1 cellular context compared by ENCODE assay signal in the genomic region with DNA sequence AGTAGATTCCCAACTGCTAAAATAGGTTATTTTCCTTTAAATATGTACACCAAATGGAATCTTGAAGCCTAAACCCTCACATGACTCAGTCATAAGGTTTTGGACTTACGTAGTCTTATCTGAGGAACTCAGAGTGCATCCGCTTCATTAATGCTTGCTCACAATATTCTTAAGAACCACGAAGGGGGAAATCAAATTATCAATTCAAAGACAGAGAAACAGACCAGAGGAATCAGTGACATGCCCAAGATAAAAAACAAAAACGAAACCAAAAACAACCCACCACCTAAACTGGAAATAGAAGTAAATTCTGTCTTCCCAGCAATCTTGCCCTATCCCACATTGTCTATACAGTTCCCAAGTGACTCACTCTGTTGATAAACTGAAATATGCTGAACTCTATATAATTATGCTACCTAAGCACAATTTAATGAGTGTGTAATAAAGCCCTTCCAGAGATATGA.
A peak's percentile ranks its signal among the peaks of the same experiment; 100 is the strongest.
TF ChIP-seq lines count a peak whose summit lies in the region.

No MANE protein-coding gene starts in this region.

TF ChIP-seq in SK-N-SH treated with all-trans-retinoic acid at 6 μM for 48 hours, 23 proteins besides CTCF, POLR2A, EP300 and RAD21:
- TF ChIP-seq CREB5 (CRISPR knock-in tag; IDR thresholded peaks at IDR 0.05; ENCODE audit: low read depth) (no peak), ARNTL (CRISPR knock-in tag; IDR thresholded peaks at IDR 0.05; ENCODE audit: borderline replicate concordance, low read depth) (no peak), TCF4 (CRISPR knock-in tag; IDR thresholded peaks at IDR 0.05; ENCODE audit: borderline replicate concordance) (no peak), ISL1 (CRISPR knock-in tag; IDR thresholded peaks at IDR 0.05) (peak; percentile 71), ZFP3 (CRISPR knock-in tag; IDR thresholded peaks at IDR 0.05) (0 out of 2 replicates have a peak, but pooled peaks have one; percentile 30), RARB (CRISPR knock-in tag; IDR thresholded peaks at IDR 0.05) (no peak)
- TF ChIP-seq, protein P1, sequence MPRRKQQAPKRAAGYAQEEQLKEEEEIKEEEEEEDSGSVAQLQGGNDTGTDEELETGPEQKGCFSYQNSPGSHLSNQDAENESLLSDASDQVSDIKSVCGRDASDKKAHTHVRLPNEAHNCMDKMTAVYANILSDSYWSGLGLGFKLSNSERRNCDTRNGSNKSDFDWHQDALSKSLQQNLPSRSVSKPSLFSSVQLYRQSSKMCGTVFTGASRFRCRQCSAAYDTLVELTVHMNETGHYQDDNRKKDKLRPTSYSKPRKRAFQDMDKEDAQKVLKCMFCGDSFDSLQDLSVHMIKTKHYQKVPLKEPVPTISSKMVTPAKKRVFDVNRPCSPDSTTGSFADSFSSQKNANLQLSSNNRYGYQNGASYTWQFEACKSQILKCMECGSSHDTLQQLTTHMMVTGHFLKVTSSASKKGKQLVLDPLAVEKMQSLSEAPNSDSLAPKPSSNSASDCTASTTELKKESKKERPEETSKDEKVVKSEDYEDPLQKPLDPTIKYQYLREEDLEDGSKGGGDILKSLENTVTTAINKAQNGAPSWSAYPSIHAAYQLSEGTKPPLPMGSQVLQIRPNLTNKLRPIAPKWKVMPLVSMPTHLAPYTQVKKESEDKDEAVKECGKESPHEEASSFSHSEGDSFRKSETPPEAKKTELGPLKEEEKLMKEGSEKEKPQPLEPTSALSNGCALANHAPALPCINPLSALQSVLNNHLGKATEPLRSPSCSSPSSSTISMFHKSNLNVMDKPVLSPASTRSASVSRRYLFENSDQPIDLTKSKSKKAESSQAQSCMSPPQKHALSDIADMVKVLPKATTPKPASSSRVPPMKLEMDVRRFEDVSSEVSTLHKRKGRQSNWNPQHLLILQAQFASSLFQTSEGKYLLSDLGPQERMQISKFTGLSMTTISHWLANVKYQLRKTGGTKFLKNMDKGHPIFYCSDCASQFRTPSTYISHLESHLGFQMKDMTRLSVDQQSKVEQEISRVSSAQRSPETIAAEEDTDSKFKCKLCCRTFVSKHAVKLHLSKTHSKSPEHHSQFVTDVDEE (CRISPR knock-in tag; IDR thresholded peaks at IDR 0.05) = no peak
- TF ChIP-seq, protein P2, sequence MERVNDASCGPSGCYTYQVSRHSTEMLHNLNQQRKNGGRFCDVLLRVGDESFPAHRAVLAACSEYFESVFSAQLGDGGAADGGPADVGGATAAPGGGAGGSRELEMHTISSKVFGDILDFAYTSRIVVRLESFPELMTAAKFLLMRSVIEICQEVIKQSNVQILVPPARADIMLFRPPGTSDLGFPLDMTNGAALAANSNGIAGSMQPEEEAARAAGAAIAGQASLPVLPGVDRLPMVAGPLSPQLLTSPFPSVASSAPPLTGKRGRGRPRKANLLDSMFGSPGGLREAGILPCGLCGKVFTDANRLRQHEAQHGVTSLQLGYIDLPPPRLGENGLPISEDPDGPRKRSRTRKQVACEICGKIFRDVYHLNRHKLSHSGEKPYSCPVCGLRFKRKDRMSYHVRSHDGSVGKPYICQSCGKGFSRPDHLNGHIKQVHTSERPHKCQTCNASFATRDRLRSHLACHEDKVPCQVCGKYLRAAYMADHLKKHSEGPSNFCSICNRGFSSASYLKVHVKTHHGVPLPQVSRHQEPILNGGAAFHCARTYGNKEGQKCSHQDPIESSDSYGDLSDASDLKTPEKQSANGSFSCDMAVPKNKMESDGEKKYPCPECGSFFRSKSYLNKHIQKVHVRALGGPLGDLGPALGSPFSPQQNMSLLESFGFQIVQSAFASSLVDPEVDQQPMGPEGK (CRISPR knock-in tag; IDR thresholded peaks at IDR 0.05; ENCODE audit: borderline replicate concordance) = no peak
